Comparison of ENCODE assay signal across 7 cellular contexts in the genomic region with DNA sequence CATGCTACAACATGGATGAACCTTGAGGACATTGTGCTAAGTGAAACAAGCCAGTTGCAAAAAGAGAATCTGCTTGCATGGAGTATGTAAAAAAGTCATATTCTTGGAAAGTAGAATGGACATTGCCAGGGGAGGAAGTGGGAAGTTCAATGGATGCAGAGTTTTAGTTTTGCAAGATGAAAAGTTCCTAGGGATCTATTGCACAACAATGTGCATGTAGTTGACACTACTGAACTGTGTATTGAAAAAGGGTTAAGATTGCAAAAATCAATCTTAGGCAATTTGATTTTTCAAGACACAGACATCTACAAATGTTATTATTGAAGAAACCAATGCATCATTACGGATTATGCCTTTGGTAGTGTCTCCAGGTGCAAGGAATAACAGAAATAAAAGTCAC.
"Had no signal": no experiment of that assay in that cellular context is flagged by ENCODE, and none has a peak within 500 bp of the region (broad histone marks: within the 10 kb centered on the region; RNA-seq: fewer than 3 reads in every experiment).

No MANE protein-coding gene starts in this region.

- H3K4me3 ChIP-seq: GM23248, HAP-1 had no signal

- DNase-seq: GM23248, GOT3, H7, KBM-7 had no signal

- H3K36me3 ChIP-seq: HAP-1 had no signal

- H3K4me2 ChIP-seq: KMS-11 had no signal

- H2AFZ ChIP-seq: GM23248 had no signal

- H3K9me3 ChIP-seq: HAP-1 had no signal

- FAIRE-seq: HTR-8/SVneo had no signal

- H3K9ac ChIP-seq: GM23248, KMS-11 had no signal

- H3K27ac ChIP-seq: GM23248, KMS-11 had no signal

- H3K4me1 ChIP-seq: HAP-1 had no signal
